Comparison of ENCODE assay signal across 10 cellular contexts in genomic region chr20:24149881-24150307, GRCh38.
DNase-seq lines count a peak whose midpoint lies in the region; TF ChIP-seq lines count a peak whose summit lies in the region.
"Had no signal": no experiment of that assay in that cellular context is flagged by ENCODE, and none has a peak within 500 bp of the region (broad histone marks: within the 10 kb centered on the region; RNA-seq: fewer than 3 reads in every experiment).

No MANE protein-coding gene starts in this region.

- no peak overlapping the region for H3K9ac ChIP-seq in colonic mucosa (ENCODE audit: low read depth in 2 of 2, low read length in 2 of 2)

- no peaks in the 10 kb centered on the region for H3K9me3 Mint-ChIP-seq in mesothelial cell of epicardium

- H3K4me1 ChIP-seq in colonic mucosa: no peaks in the 10 kb centered on the region
- H3K4me1 ChIP-seq: ascending aorta had no signal

- H3K27ac ChIP-seq in colonic mucosa: no peak overlapping the region
- H3K27ac ChIP-seq: ascending aorta had no signal

- H3K4me3 Mint-ChIP-seq in mesothelial cell of epicardium: no peak overlapping the region

- no peak overlapping the region for H3K27ac Mint-ChIP-seq in mesothelial cell of epicardium

- no peaks in the 10 kb centered on the region for H3K36me3 Mint-ChIP-seq in mesothelial cell of epicardium

- H3K27me3 ChIP-seq in colonic mucosa: no peaks in the 10 kb centered on the region
- H3K27me3 ChIP-seq: ascending aorta had no signal

- DNase-seq in COLO668 (lab: John Stamatoyannopoulos, UW; ENCODE audit: unreplicated experiment): peak; percentile 16
- peak; percentile 5 for DNase-seq in HT1080 (ENCODE audit: low read depth)
- DNase-seq in colonic mucosa: no peak
- DNase-seq in mesothelial cell of epicardium (ENCODE audit: low spot score in 2 of 2, unreplicated experiment in 2 of 2): no peak
- DNase-seq in cortex of kidney (lab: John Stamatoyannopoulos, UW): no peak
- no peak for DNase-seq in SKM-1 (lab: John Stamatoyannopoulos, UW; ENCODE audit: unreplicated experiment)
- no peak for DNase-seq in activated CD8-positive, alpha-beta memory T cell treated with anti-CD3 and anti-CD28 coated beads for 24 hours
- no peak for DNase-seq in H4 (ENCODE audit: low spot score)
- DNase-seq: T-helper 1 cell had no signal

- intact Hi-C loops in colonic mucosa (cut with DNase I): no loop called here

- no peaks in the 10 kb centered on the region for H3K36me3 ChIP-seq in colonic mucosa
- H3K36me3 ChIP-seq: ascending aorta had no signal

- H3K4me3 ChIP-seq in colonic mucosa: no peak overlapping the region
- H3K4me3 ChIP-seq: ascending aorta had no signal

- H3K27me3 Mint-ChIP-seq in mesothelial cell of epicardium (ENCODE audit: low read depth): peaks cover 5% of the 10 kb centered on the region

- peak; percentile 36 for TF ChIP-seq CTCF in colonic mucosa (IDR thresholded peaks at IDR 0.05)
- peak; percentile 44 for TF ChIP-seq CTCF in mesothelial cell of epicardium (IDR thresholded peaks at IDR 0.05; ENCODE audit: unreplicated experiment)

- H3K4me1 Mint-ChIP-seq in mesothelial cell of epicardium: no peaks in the 10 kb centered on the region

- H3K9me3 ChIP-seq in colonic mucosa: no peaks in the 10 kb centered on the region
- H3K9me3 ChIP-seq: ascending aorta had no signal

Comparison
In these comparisons a context has a peak if more than half of its experiments do, and no peak if none do; other contexts are left out.
1. DNase-seq: peak in COLO668 (single experiment) and HT1080 (single experiment); none in colonic mucosa (single experiment), mesothelial cell of epicardium (0 of 2), cortex of kidney (single experiment), SKM-1 (single experiment), activated CD8-positive, alpha-beta memory T cell treated with anti-CD3 and anti-CD28 coated beads for 24 hours (single experiment) and H4 (single experiment).